ENCODE assay signal across 1 cellular context in genomic region chr1:19473119-19473518, GRCh38.
TF ChIP-seq lines count a peak whose summit lies in the region.

No MANE protein-coding gene starts in this region.

TF ChIP-seq in K562, 482 proteins besides CTCF, POLR2A, EP300 and RAD21 (continued from another document):
- TF ChIP-seq GABPB1 (CRISPR knock-in tag; IDR thresholded peaks at IDR 0.05) (no peak), EP400 (IDR thresholded peaks at IDR 0.05) (no peak), NR3C1 (CRISPR knock-in tag; IDR thresholded peaks at IDR 0.05) (no peak), BCOR (IDR thresholded peaks at IDR 0.05) (peak; percentile 74)
- TF ChIP-seq, protein P1, sequence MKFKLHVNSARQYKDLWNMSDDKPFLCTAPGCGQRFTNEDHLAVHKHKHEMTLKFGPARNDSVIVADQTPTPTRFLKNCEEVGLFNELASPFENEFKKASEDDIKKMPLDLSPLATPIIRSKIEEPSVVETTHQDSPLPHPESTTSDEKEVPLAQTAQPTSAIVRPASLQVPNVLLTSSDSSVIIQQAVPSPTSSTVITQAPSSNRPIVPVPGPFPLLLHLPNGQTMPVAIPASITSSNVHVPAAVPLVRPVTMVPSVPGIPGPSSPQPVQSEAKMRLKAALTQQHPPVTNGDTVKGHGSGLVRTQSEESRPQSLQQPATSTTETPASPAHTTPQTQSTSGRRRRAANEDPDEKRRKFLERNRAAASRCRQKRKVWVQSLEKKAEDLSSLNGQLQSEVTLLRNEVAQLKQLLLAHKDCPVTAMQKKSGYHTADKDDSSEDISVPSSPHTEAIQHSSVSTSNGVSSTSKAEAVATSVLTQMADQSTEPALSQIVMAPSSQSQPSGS (CRISPR knock-in tag; IDR thresholded peaks at IDR 0.05) = no peak
- TF ChIP-seq, protein P2, sequence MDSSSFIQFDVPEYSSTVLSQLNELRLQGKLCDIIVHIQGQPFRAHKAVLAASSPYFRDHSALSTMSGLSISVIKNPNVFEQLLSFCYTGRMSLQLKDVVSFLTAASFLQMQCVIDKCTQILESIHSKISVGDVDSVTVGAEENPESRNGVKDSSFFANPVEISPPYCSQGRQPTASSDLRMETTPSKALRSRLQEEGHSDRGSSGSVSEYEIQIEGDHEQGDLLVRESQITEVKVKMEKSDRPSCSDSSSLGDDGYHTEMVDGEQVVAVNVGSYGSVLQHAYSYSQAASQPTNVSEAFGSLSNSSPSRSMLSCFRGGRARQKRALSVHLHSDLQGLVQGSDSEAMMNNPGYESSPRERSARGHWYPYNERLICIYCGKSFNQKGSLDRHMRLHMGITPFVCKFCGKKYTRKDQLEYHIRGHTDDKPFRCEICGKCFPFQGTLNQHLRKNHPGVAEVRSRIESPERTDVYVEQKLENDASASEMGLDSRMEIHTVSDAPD (CRISPR knock-in tag; IDR thresholded peaks at IDR 0.05) = no peak
TF ChIP-seq in K562: peak in this region for 4.
